In the genomic region with DNA sequence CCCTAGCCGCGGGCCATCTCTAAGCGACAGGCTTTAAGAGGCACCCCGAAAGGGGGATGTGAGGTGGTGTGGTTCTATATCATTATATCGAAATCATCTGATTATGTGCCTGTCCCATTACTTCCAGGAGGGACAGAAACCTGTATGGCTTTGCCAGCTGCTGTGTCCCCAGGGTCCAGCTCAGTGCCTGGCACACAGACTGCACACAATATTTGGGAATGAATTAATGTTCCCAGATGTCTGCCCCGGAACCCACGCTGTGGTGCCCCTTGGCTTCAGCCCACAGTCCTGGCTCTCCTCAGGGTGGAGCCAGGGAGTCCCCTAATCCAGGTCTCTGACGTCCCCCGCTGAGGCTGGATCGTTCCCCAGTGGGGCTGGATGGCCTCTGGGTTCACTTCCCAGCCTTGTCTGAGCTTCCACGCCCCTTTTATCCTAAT, we compare ENCODE assay signal across 9 cellular contexts. TPM values are rescaled to one million over a fixed set of nuclear protein-coding genes. Genes with fewer than 3 reads are reported as not detected.
DNase-seq lines count a peak whose midpoint lies in the region; ATAC-seq and TF ChIP-seq lines count a peak whose summit lies in the region.
"Had no signal": no experiment of that assay in that cellular context is flagged by ENCODE, and none has a peak within 500 bp of the region (broad histone marks: within the 10 kb centered on the region; RNA-seq: fewer than 3 reads in every experiment).

No MANE protein-coding gene starts in this region.

- no peaks in the 10 kb centered on the region for H3K36me3 Mint-ChIP-seq in chondrocyte (ENCODE audit: low read depth)
- H3K36me3 Mint-ChIP-seq in memory B cell: no peaks in the 10 kb centered on the region
- H3K36me3 Mint-ChIP-seq in activated naive CD4-positive, alpha-beta T cell treated with anti-CD3 and anti-CD28 coated beads, Interleukin-2, amount 50 U/mL, for 72 hours: no peaks in the 10 kb centered on the region

- peaks cover 18% of the 10 kb centered on the region for H3K4me1 Mint-ChIP-seq in stimulated activated naive CD8-positive, alpha-beta T cell treated with anti-CD3 and anti-CD28 coated beads, Interleukin-15, amount 100 ng/mL, for 72 hours
- H3K4me1 Mint-ChIP-seq in chondrocyte (ENCODE audit: low read depth) (peaks cover 23% of the 10 kb centered on the region), memory B cell (peaks cover 9% of the 10 kb centered on the region)

- peaks cover 26% of the 10 kb centered on the region for H3K27me3 Mint-ChIP-seq in stimulated activated naive CD8-positive, alpha-beta T cell treated with anti-CD3 and anti-CD28 coated beads, Interleukin-15, amount 100 ng/mL, for 72 hours
- H3K27me3 Mint-ChIP-seq in chondrocyte (ENCODE audit: low read depth) (peaks cover 2% of the 10 kb centered on the region), memory B cell (peaks cover 2% of the 10 kb centered on the region)

- H3K4me3 Mint-ChIP-seq in stimulated activated naive CD8-positive, alpha-beta T cell treated with anti-CD3 and anti-CD28 coated beads, Interleukin-15, amount 100 ng/mL, for 72 hours: peak overlapping the region; percentile 29 to 75
- H3K4me3 Mint-ChIP-seq in chondrocyte (ENCODE audit: unreplicated experiment) (peak overlapping the region; percentile 56), memory B cell (peak overlapping the region; percentile 6)

- ATAC-seq in stimulated activated naive CD8-positive, alpha-beta T cell treated with anti-CD3 and anti-CD28 coated beads, Interleukin-15, amount 100 ng/mL, for 72 hours: peak; percentile 27
- no peak for ATAC-seq in stimulated activated naive CD8-positive, alpha-beta T cell treated with anti-CD3 and anti-CD28 coated beads, Interleukin-15, Interleukin-2, amounts not matched to agents 100 U/mL and 50 U/mL, for 24 hours
- ATAC-seq in memory B cell (ENCODE audit: low read depth): no peak
- ATAC-seq in activated naive CD4-positive, alpha-beta T cell treated with anti-CD3 and anti-CD28 coated beads, Interleukin-2, amount 50 U/mL, for 72 hours: no peak

- no peaks in the 10 kb centered on the region for H3K9me3 Mint-ChIP-seq in stimulated activated naive CD8-positive, alpha-beta T cell treated with anti-CD3 and anti-CD28 coated beads, Interleukin-15, amount 100 ng/mL, for 72 hours
- H3K9me3 Mint-ChIP-seq in chondrocyte (ENCODE audit: low read depth) (no peaks in the 10 kb centered on the region), memory B cell (no peaks in the 10 kb centered on the region)
- no peaks in the 10 kb centered on the region for H3K9me3 Mint-ChIP-seq in activated naive CD4-positive, alpha-beta T cell treated with anti-CD3 and anti-CD28 coated beads, Interleukin-2, amount 50 U/mL, for 72 hours
- H3K9me3 Mint-ChIP-seq: T-helper 1 cell treated with Interleukin-12 subunit alpha and Interleukin-12 subunit beta and Interleukin-4 antibody, amounts not matched to agents 30 μg/mL and 1 μg/mL, for 36 hours had no signal

- no peak overlapping the region for H3K27ac Mint-ChIP-seq in stimulated activated naive CD8-positive, alpha-beta T cell treated with anti-CD3 and anti-CD28 coated beads, Interleukin-15, amount 100 ng/mL, for 72 hours
- H3K27ac Mint-ChIP-seq in chondrocyte (ENCODE audit: unreplicated experiment) (no peak overlapping the region), memory B cell (no peak overlapping the region)
- no peak overlapping the region for H3K27ac Mint-ChIP-seq in activated naive CD4-positive, alpha-beta T cell treated with anti-CD3 and anti-CD28 coated beads, Interleukin-2, amount 50 U/mL, for 72 hours
- H3K27ac Mint-ChIP-seq: T-helper 1 cell treated with Interleukin-12 subunit alpha and Interleukin-12 subunit beta and Interleukin-4 antibody, amounts not matched to agents 30 μg/mL and 1 μg/mL, for 36 hours had no signal

- DNase-seq in stimulated activated naive CD8-positive, alpha-beta T cell treated with anti-CD3 and anti-CD28 coated beads, Interleukin-15, amount 100 ng/mL, for 72 hours: no peak
- no peak for DNase-seq in stimulated activated naive CD8-positive, alpha-beta T cell treated with anti-CD3 and anti-CD28 coated beads, Interleukin-15, Interleukin-2, amounts not matched to agents 100 U/mL and 50 U/mL, for 24 hours
- DNase-seq in chondrocyte (ENCODE audit: low spot score) (no peak), memory B cell (ENCODE audit: low spot score in 2 of 2) (no peak), NCI-H187 (lab: John Stamatoyannopoulos, UW) (no peak), middle frontal gyrus (ENCODE audit: extremely low spot score, low spot score) (no peak), globus pallidus (ENCODE audit: low spot score) (no peak)
- DNase-seq in activated naive CD4-positive, alpha-beta T cell treated with anti-CD3 and anti-CD28 coated beads, Interleukin-2, amount 50 U/mL, for 72 hours (ENCODE audit: low spot score in 2 of 2): no peak

- TF ChIP-seq CTCF in chondrocyte (IDR thresholded peaks at IDR 0.05): no peak

RNA-seq across cellular contexts. Expression of a gene that starts 8.9 kb away (rescaled TPM):
- total RNA-seq in chondrocyte: 98.0 to 166 TPM (median 162 TPM) in 3 replicates
- total RNA-seq in activated naive CD4-positive, alpha-beta T cell treated with anti-CD3 and anti-CD28 coated beads, Interleukin-2, amount 50 U/mL, for 72 hours: 100 to 1,000 TPM; 166 to 211 TPM

RNA-seq across cellular contexts. Expression of a gene that starts 51.0 kb away (rescaled TPM):
- 58.2 to 96.9 TPM (median 84.8 TPM) in 3 replicates for total RNA-seq in chondrocyte
- total RNA-seq in activated naive CD4-positive, alpha-beta T cell treated with anti-CD3 and anti-CD28 coated beads, Interleukin-2, amount 50 U/mL, for 72 hours: 10 to 100 TPM; 37.4 to 49.5 TPM

Comparison
In these comparisons a context has a peak if more than half of its experiments do, and no peak if none do; other contexts are left out.
1. H3K4me3 Mint-ChIP-seq: peak in every context shown above with its lines; median percentile 56 in chondrocyte; 52 in stimulated activated naive CD8-positive, alpha-beta T cell treated with anti-CD3 and anti-CD28 coated beads, Interleukin-15, amount 100 ng/mL, for 72 hours; 6 in memory B cell.